In genomic region chr10:93300981-93301380, GRCh38 we compare ENCODE assay signal across 26 cellular contexts.
"Had no signal": no experiment of that assay in that cellular context is flagged by ENCODE, and none has a peak within 500 bp of the region (broad histone marks: within the 10 kb centered on the region; RNA-seq: fewer than 3 reads in every experiment).

No MANE protein-coding gene starts in this region.

- H3K36me3 ChIP-seq: ovary, right atrium auricular region, right lobe of liver had no signal

- H3K9me3 ChIP-seq: left ventricle myocardium inferior, ovary, right atrium auricular region, right lobe of liver, stomach, testis, thyroid gland, transverse colon, upper lobe of right lung had no signal

- H3K4me1 Mint-ChIP-seq: immature natural killer cell; naive B cell; natural killer cell; stimulated activated memory B cell treated with anti-CD40 and anti-IgM and Interleukin-4, amounts not matched to agents 10 μg/mL and 1 μg/mL and 100 μg/mL, for 72 hours had no signal

- H3K4me3 ChIP-seq: left ventricle myocardium inferior, lung, ovary, right atrium auricular region, right lobe of liver, smooth muscle cell, stomach, testis, thyroid gland, transverse colon, upper lobe of right lung had no signal

- H3K4me1 ChIP-seq: left ventricle myocardium inferior, right atrium auricular region, right lobe of liver, testis, thyroid gland, transverse colon, upper lobe of right lung had no signal

- H3K27ac Mint-ChIP-seq: immature natural killer cell; naive B cell; natural killer cell; nephron progenitor cell; progenitor cell of endocrine pancreas; stimulated activated memory B cell treated with anti-CD40 and anti-IgM and Interleukin-4, amounts not matched to agents 10 μg/mL and 1 μg/mL and 100 μg/mL, for 72 hours had no signal

- H3K4me3 Mint-ChIP-seq: immature natural killer cell; mesothelial cell of epicardium; naive B cell; natural killer cell; nephron progenitor cell; stimulated activated memory B cell treated with anti-CD40 and anti-IgM and Interleukin-4, amounts not matched to agents 10 μg/mL and 1 μg/mL and 100 μg/mL, for 72 hours had no signal

- DNase-seq: hypothalamus; immature natural killer cell; kidney; left ventricle myocardium inferior; mesendoderm; naive B cell; natural killer cell; nephron progenitor cell; ovary; right lobe of liver; stimulated activated CD4-positive, alpha-beta T cell treated with anti-CD3 and anti-CD28 coated beads, Interleukin-1b, Interleukin-23, amount 100 ng/mL, for 48 hours; stimulated activated CD4-positive, alpha-beta T cell treated with anti-CD3 and anti-CD28 coated beads, Interleukin-2, amount 100 ng/mL, for 48 hours; stimulated activated CD4-positive, alpha-beta T cell treated with anti-CD3 and anti-CD28 coated beads, Interleukin-4, amount 100 ng/mL, for 4 hours; stimulated activated CD8-positive, alpha-beta memory T cell treated with anti-CD3 and anti-CD28 coated beads, Interleukin-4, amount 100 ng/mL, for 48 hours; stimulated activated naive CD4-positive, alpha-beta T cell treated with Interleukin-2 at 50 U/mL for 16 hours; stomach; testis; thyroid gland; transverse colon; upper lobe of right lung had no signal

- H3K27me3 ChIP-seq: ovary, right atrium auricular region, right lobe of liver, stomach, testis, thyroid gland, transverse colon, upper lobe of right lung had no signal

- H3K27ac ChIP-seq: left ventricle myocardium inferior, ovary, right atrium auricular region, right lobe of liver, stomach, testis, thyroid gland, transverse colon, upper lobe of right lung had no signal

- H3K27me3 Mint-ChIP-seq: progenitor cell of endocrine pancreas; stimulated activated memory B cell treated with anti-CD40 and anti-IgM and Interleukin-4, amounts not matched to agents 10 μg/mL and 1 μg/mL and 100 μg/mL, for 72 hours had no signal

- H3K36me3 Mint-ChIP-seq: immature natural killer cell; naive B cell; natural killer cell; stimulated activated memory B cell treated with anti-CD40 and anti-IgM and Interleukin-4, amounts not matched to agents 10 μg/mL and 1 μg/mL and 100 μg/mL, for 72 hours had no signal

- ATAC-seq: natural killer cell; right lobe of liver; stimulated activated memory B cell treated with anti-CD40 and anti-IgM and Interleukin-4, amounts not matched to agents 10 μg/mL and 1 μg/mL and 100 μg/mL, for 72 hours; upper lobe of right lung had no signal

- H3K9me3 Mint-ChIP-seq: immature natural killer cell; mesothelial cell of epicardium; naive B cell; natural killer cell; nephron progenitor cell; stimulated activated memory B cell treated with anti-CD40 and anti-IgM and Interleukin-4, amounts not matched to agents 10 μg/mL and 1 μg/mL and 100 μg/mL, for 72 hours had no signal
